10 cellular contexts compared by ENCODE assay signal in genomic region chr1:230114245-230114651, GRCh38. TPM values are rescaled to one million over a fixed set of nuclear protein-coding genes. Genes with fewer than 3 reads are reported as not detected.
DNase-seq lines count a peak whose midpoint lies in the region; ATAC-seq and TF ChIP-seq lines count a peak whose summit lies in the region.
"Had no signal": no experiment of that assay in that cellular context is flagged by ENCODE, and none has a peak within 500 bp of the region (broad histone marks: within the 10 kb centered on the region; RNA-seq: fewer than 3 reads in every experiment).

No MANE protein-coding gene starts in this region.

- H3K4me1 ChIP-seq in PC-3 (ENCODE audit: insufficient read depth, low read length) (peaks cover 26% of the 10 kb centered on the region), lung (ENCODE audit: control insufficient read depth in 2 of 2, insufficient read depth in 2 of 2, low read length in 2 of 2) (peaks cover 0 to 17% of the 10 kb centered on the region in 2 donors), testis (peaks cover 19% of the 10 kb centered on the region)

- H3K4me3 ChIP-seq in PC-3 (ENCODE audit: low read length) (peak overlapping the region; percentile 3; the same call in 1 of the 2 replicates), lung (no peak overlapping the region), testis (no peak overlapping the region)
- H3K4me3 ChIP-seq: HAP-1 had no signal

- no peaks in the 10 kb centered on the region for H3K9me2 ChIP-seq in PC-3 (replicated peaks; ENCODE audit: low read length)

- no peaks in the 10 kb centered on the region; the same call in 1 of the 2 replicates for H4K20me1 ChIP-seq in PC-3 (ENCODE audit: low read length)

- peak overlapping the region; percentile 67 for H3K9ac ChIP-seq in PC-3 (ENCODE audit: low read length)

- intact Hi-C loops in PC-3 (cut with micrococcal nuclease) = no loop called here
- intact Hi-C loops in testis (cut with DNase I; ENCODE audit: low total_unique reads) = no loop called here

- peak overlapping the region; percentile 33 for H3K4me3 Mint-ChIP-seq in endothelial cell (ENCODE audit: unreplicated experiment)
- H3K4me3 Mint-ChIP-seq in activated naive CD4-positive, alpha-beta T cell treated with anti-CD3 and anti-CD28 coated beads, Interleukin-2, amount 10 ng/mL, durations not matched to agents 7 days and 5 days = no peak overlapping the region
- H3K4me3 Mint-ChIP-seq: activated CD8-positive, alpha-beta memory T cell treated with anti-CD3 and anti-CD28 coated beads, Interleukin-2, amount 10 ng/mL, durations not matched to agents 7 days and 5 days had no signal

- TF ChIP-seq POLR2A in testis (IDR thresholded peaks at IDR 0.05) = no peak

- H3K27me3 ChIP-seq in PC-3 (ENCODE audit: low read length) = no peaks in the 10 kb centered on the region
- no peaks in the 10 kb centered on the region for H3K27me3 ChIP-seq in lung (ENCODE audit: control insufficient read depth, insufficient read depth)
- no peaks in the 10 kb centered on the region for H3K27me3 ChIP-seq in testis

- TF ChIP-seq CTCF in PC-3 (conservative IDR thresholded peaks at IDR 0.05; ENCODE audit: low read depth, low read length) = no peak
- no peak for TF ChIP-seq CTCF in endothelial cell (IDR thresholded peaks at IDR 0.05; ENCODE audit: unreplicated experiment)
- TF ChIP-seq CTCF in lung (IDR thresholded peaks at IDR 0.05; ENCODE audit: control extremely low read depth, extremely low read depth) = no peak
- no peak for TF ChIP-seq CTCF in testis (IDR thresholded peaks at IDR 0.05)

- no peaks in the 10 kb centered on the region for H3F3A ChIP-seq in PC-3 (ENCODE audit: low read length, unreplicated experiment)

- no peaks in the 10 kb centered on the region for H3K9me3 ChIP-seq in PC-3 (ENCODE audit: low read length)
- no peaks in the 10 kb centered on the region for H3K9me3 ChIP-seq in lung (ENCODE audit: control insufficient read depth in 2 of 2, insufficient read depth in 1 of 2, low read length in 1 of 2)
- H3K9me3 ChIP-seq in testis = no peaks in the 10 kb centered on the region
- H3K9me3 ChIP-seq: HAP-1 had no signal

- 85 to 90% methylated on average over 14 of the region's 14 CpGs for WGBS in lung, 2 donors
- WGBS in testis, 2 donors = 73 to 76% methylated on average over 14 of the region's 14 CpGs

- peak overlapping the region; percentile 36 for H3K27ac Mint-ChIP-seq in endothelial cell (ENCODE audit: unreplicated experiment)
- no peak overlapping the region for H3K27ac Mint-ChIP-seq in activated naive CD4-positive, alpha-beta T cell treated with anti-CD3 and anti-CD28 coated beads, Interleukin-2, amount 10 ng/mL, durations not matched to agents 7 days and 5 days
- H3K27ac Mint-ChIP-seq: activated CD8-positive, alpha-beta memory T cell treated with anti-CD3 and anti-CD28 coated beads, Interleukin-2, amount 10 ng/mL, durations not matched to agents 7 days and 5 days had no signal

- H3K79me2 ChIP-seq in PC-3 (ENCODE audit: low read length) = peaks cover 99% of the 10 kb centered on the region

- H3K4me2 ChIP-seq in PC-3 (ENCODE audit: low read length) = peak overlapping the region; percentile 56

- BruUV-seq in PC-3 (replicated peaks; lab: Mats Ljungman, UMichigan) = no TSS peak

- ATAC-seq in PC-3 = no peak
- no peak for ATAC-seq in lung (ENCODE audit: insufficient read depth, low FRiP score)
- ATAC-seq: activated CD8-positive, alpha-beta memory T cell treated with anti-CD3 and anti-CD28 coated beads, Interleukin-2, amount 10 ng/mL, durations not matched to agents 7 days and 5 days; activated naive CD4-positive, alpha-beta T cell treated with anti-CD3 and anti-CD28 coated beads, Interleukin-2, amount 50 U/mL, for 72 hours had no signal

- peaks cover 40% of the 10 kb centered on the region for H3K36me3 ChIP-seq in PC-3 (ENCODE audit: low read depth, low read length)
- no peaks in the 10 kb centered on the region for H3K36me3 ChIP-seq in lung (ENCODE audit: control insufficient read depth in 2 of 2, insufficient read depth in 2 of 2, low read length in 2 of 2)
- H3K36me3 ChIP-seq in testis (ENCODE audit: low read depth, missing control alignments) = no peaks in the 10 kb centered on the region
- H3K36me3 ChIP-seq: HAP-1 had no signal

- DNase-seq in PC-3 (no peak), endothelial cell (ENCODE audit: low spot score) (no peak), lung (ENCODE audit: low spot score) (no peak), testis (no peak), NCI-H526 treated with DMSO at 0.1 percent for 48 hours (lab: John Stamatoyannopoulos, UW) (no peak), RPMI8226 (no peak)
- no peak for DNase-seq in activated naive CD4-positive, alpha-beta T cell treated with anti-CD3 and anti-CD28 coated beads, Interleukin-2, amount 10 ng/mL, durations not matched to agents 7 days and 5 days
- DNase-seq: activated CD8-positive, alpha-beta memory T cell treated with anti-CD3 and anti-CD28 coated beads, Interleukin-2, amount 10 ng/mL, durations not matched to agents 7 days and 5 days had no signal

- CTCF ChIA-PET in PC-3 (lab: Charles Lee) = no interaction called here
- CTCF ChIA-PET in activated naive CD4-positive, alpha-beta T cell treated with anti-CD3 and anti-CD28 coated beads, Interleukin-2, amount 10 ng/mL, durations not matched to agents 7 days and 5 days (lab: Charles Lee) = interaction anchor here (1.3 kb wide), 2 partner anchors 9 to 32 kb away, joined by 4 read pairs; no protein-coding TSS in a partner anchor

- peaks cover 15% of the 10 kb centered on the region for H3K36me3 Mint-ChIP-seq in endothelial cell (ENCODE audit: low read depth, unreplicated experiment)
- peaks cover 16% of the 10 kb centered on the region for H3K36me3 Mint-ChIP-seq in activated naive CD4-positive, alpha-beta T cell treated with anti-CD3 and anti-CD28 coated beads, Interleukin-2, amount 10 ng/mL, durations not matched to agents 7 days and 5 days

- no peak overlapping the region for H2AFZ ChIP-seq in PC-3 (ENCODE audit: low read length)

- peaks cover 12% of the 10 kb centered on the region for H3K4me1 Mint-ChIP-seq in endothelial cell (ENCODE audit: unreplicated experiment)
- peaks cover 44% of the 10 kb centered on the region for H3K4me1 Mint-ChIP-seq in activated naive CD4-positive, alpha-beta T cell treated with anti-CD3 and anti-CD28 coated beads, Interleukin-2, amount 10 ng/mL, durations not matched to agents 7 days and 5 days

- POLR2A ChIA-PET in PC-3 (lab: Charles Lee; ENCODE audit: unreplicated experiment) = no interaction called here

- no peaks in the 10 kb centered on the region for H3K9me3 Mint-ChIP-seq in endothelial cell (ENCODE audit: unreplicated experiment)
- H3K9me3 Mint-ChIP-seq in activated naive CD4-positive, alpha-beta T cell treated with anti-CD3 and anti-CD28 coated beads, Interleukin-2, amount 10 ng/mL, durations not matched to agents 7 days and 5 days = no peaks in the 10 kb centered on the region
- H3K9me3 Mint-ChIP-seq: activated naive CD4-positive, alpha-beta T cell treated with anti-CD3 and anti-CD28 coated beads, Interleukin-2, amount 50 U/mL, for 72 hours had no signal

- H3K27me3 Mint-ChIP-seq in endothelial cell (ENCODE audit: unreplicated experiment) = peaks cover 3% of the 10 kb centered on the region
- H3K27me3 Mint-ChIP-seq in activated naive CD4-positive, alpha-beta T cell treated with anti-CD3 and anti-CD28 coated beads, Interleukin-2, amount 10 ng/mL, durations not matched to agents 7 days and 5 days = no peaks in the 10 kb centered on the region
- H3K27me3 Mint-ChIP-seq: activated CD8-positive, alpha-beta memory T cell treated with anti-CD3 and anti-CD28 coated beads, Interleukin-2, amount 10 ng/mL, durations not matched to agents 7 days and 5 days had no signal

- peak overlapping the region; percentile 82 for H3K27ac ChIP-seq in PC-3 (ENCODE audit: low read length)
- peak overlapping the region; percentile 46 to 73 for H3K27ac ChIP-seq in lung (ENCODE audit: low read depth in 1 of 2, low read length in 1 of 2)
- H3K27ac ChIP-seq in testis = peak overlapping the region; percentile 18 to 31

RNA-seq across cellular contexts. Expression of gene GALNT2, which starts 47.2 kb away (rescaled TPM):
- 182 and 193 TPM in 2 replicates for total RNA-seq in PC-3 (2014; rRNA removed)
- 74.8 TPM for total RNA-seq in endothelial cell (ENCODE audit: unreplicated experiment)
- 100 to 1,000 TPM in 1 of 2 donors, 10 to 100 TPM in 1; 37.2 to 101 TPM for total RNA-seq in lung
- 10 to 100 TPM; 23.1 to 80.6 TPM for polyA plus RNA-seq in lung
- total RNA-seq in testis = 100 to 1,000 TPM; 114 to 135 TPM
- polyA plus RNA-seq in testis (ENCODE audit: insufficient read depth, low read depth, low replicate concordance) = 63.0 TPM

Comparison
In these comparisons a context has a peak if more than half of its experiments do, and no peak if none do; other contexts are left out.
1. H3K27ac ChIP-seq: peak in every context shown above with its lines; median percentile 82 in PC-3; 60 in lung; 24 in testis.